ENCODE assay signal across 2 cellular contexts in the genomic region with DNA sequence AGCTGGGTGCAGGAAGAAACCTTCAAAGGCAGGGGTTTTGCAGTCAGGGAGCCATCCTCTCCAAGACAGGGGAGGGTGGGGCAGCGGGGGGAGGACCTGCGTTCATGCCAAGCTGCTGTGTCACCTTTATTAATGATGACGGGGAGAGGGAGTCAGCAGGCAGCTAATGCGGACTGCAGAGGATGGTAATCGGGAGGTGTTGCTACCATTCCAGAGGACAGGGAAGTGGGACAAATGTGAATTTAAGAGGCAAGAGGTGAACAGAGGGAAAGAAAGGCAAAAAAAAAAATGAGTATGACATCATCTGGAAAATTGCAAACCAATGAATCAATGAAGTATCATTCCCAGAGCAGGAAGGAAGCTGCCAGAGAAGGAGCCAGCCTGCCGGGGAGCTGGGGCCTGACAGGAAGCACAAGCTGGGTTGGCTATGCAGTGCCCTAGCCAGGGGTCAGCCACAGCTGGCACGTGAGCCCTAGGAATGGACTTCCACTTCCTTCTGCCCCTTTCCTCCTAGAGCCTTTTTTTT.
TF ChIP-seq lines count a peak whose summit lies in the region.

No MANE protein-coding gene starts in this region.

TF ChIP-seq in HCT116, 20 proteins besides CTCF, POLR2A, EP300 and RAD21:
- TF ChIP-seq, protein P1, sequence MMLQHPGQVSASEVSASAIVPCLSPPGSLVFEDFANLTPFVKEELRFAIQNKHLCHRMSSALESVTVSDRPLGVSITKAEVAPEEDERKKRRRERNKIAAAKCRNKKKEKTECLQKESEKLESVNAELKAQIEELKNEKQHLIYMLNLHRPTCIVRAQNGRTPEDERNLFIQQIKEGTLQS (IDR thresholded peaks at IDR 0.05): no peak
- TF ChIP-seq ZNF274 (IDR thresholded peaks at IDR 0.05; ENCODE audit: low read depth, low read length) (no peak), EZH2phosphoT487 (IDR thresholded peaks at IDR 0.05; ENCODE audit: borderline replicate concordance) (no peak), SRF (IDR thresholded peaks at IDR 0.05; ENCODE audit: low read depth) (no peak), CBX3 (IDR thresholded peaks at IDR 0.05; ENCODE audit: low read depth) (no peak), SIN3A (IDR thresholded peaks at IDR 0.05; ENCODE audit: low read depth) (no peak), CEBPB (IDR thresholded peaks at IDR 0.05; ENCODE audit: low read depth) (no peak), FOSL1 (IDR thresholded peaks at IDR 0.05; ENCODE audit: low read depth) (no peak), JUND (IDR thresholded peaks at IDR 0.05) (no peak), EZH2 (IDR thresholded peaks at IDR 0.05) (no peak), YY1 (IDR thresholded peaks at IDR 0.05; ENCODE audit: extremely low read depth, insufficient replicate concordance, low read depth, low read length) (no peak), ZFX (IDR thresholded peaks at IDR 0.05) (no peak), EGR1 (IDR thresholded peaks at IDR 0.05; ENCODE audit: low read depth) (no peak)
- TF ChIP-seq, protein P2, sequence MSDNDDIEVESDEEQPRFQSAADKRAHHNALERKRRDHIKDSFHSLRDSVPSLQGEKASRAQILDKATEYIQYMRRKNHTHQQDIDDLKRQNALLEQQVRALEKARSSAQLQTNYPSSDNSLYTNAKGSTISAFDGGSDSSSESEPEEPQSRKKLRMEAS (IDR thresholded peaks at IDR 0.05): no peak
- TF ChIP-seq, protein P3, sequence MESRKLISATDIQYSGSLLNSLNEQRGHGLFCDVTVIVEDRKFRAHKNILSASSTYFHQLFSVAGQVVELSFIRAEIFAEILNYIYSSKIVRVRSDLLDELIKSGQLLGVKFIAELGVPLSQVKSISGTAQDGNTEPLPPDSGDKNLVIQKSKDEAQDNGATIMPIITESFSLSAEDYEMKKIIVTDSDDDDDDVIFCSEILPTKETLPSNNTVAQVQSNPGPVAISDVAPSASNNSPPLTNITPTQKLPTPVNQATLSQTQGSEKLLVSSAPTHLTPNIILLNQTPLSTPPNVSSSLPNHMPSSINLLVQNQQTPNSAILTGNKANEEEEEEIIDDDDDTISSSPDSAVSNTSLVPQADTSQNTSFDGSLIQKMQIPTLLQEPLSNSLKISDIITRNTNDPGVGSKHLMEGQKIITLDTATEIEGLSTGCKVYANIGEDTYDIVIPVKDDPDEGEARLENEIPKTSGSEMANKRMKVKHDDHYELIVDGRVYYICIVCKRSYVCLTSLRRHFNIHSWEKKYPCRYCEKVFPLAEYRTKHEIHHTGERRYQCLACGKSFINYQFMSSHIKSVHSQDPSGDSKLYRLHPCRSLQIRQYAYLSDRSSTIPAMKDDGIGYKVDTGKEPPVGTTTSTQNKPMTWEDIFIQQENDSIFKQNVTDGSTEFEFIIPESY (IDR thresholded peaks at IDR 0.05; ENCODE audit: extremely low read depth, insufficient replicate concordance, low read length): no peak
- TF ChIP-seq, protein P4, sequence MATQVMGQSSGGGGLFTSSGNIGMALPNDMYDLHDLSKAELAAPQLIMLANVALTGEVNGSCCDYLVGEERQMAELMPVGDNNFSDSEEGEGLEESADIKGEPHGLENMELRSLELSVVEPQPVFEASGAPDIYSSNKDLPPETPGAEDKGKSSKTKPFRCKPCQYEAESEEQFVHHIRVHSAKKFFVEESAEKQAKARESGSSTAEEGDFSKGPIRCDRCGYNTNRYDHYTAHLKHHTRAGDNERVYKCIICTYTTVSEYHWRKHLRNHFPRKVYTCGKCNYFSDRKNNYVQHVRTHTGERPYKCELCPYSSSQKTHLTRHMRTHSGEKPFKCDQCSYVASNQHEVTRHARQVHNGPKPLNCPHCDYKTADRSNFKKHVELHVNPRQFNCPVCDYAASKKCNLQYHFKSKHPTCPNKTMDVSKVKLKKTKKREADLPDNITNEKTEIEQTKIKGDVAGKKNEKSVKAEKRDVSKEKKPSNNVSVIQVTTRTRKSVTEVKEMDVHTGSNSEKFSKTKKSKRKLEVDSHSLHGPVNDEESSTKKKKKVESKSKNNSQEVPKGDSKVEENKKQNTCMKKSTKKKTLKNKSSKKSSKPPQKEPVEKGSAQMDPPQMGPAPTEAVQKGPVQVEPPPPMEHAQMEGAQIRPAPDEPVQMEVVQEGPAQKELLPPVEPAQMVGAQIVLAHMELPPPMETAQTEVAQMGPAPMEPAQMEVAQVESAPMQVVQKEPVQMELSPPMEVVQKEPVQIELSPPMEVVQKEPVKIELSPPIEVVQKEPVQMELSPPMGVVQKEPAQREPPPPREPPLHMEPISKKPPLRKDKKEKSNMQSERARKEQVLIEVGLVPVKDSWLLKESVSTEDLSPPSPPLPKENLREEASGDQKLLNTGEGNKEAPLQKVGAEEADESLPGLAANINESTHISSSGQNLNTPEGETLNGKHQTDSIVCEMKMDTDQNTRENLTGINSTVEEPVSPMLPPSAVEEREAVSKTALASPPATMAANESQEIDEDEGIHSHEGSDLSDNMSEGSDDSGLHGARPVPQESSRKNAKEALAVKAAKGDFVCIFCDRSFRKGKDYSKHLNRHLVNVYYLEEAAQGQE (IDR thresholded peaks at IDR 0.05; ENCODE audit: low read depth): no peak

TF ChIP-seq in WTC11, 78 proteins besides CTCF, POLR2A, EP300 and RAD21:
- TF ChIP-seq, protein P5, sequence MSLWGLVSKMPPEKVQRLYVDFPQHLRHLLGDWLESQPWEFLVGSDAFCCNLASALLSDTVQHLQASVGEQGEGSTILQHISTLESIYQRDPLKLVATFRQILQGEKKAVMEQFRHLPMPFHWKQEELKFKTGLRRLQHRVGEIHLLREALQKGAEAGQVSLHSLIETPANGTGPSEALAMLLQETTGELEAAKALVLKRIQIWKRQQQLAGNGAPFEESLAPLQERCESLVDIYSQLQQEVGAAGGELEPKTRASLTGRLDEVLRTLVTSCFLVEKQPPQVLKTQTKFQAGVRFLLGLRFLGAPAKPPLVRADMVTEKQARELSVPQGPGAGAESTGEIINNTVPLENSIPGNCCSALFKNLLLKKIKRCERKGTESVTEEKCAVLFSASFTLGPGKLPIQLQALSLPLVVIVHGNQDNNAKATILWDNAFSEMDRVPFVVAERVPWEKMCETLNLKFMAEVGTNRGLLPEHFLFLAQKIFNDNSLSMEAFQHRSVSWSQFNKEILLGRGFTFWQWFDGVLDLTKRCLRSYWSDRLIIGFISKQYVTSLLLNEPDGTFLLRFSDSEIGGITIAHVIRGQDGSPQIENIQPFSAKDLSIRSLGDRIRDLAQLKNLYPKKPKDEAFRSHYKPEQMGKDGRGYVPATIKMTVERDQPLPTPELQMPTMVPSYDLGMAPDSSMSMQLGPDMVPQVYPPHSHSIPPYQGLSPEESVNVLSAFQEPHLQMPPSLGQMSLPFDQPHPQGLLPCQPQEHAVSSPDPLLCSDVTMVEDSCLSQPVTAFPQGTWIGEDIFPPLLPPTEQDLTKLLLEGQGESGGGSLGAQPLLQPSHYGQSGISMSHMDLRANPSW (CRISPR knock-in tag; conservative IDR thresholded peaks at IDR 0.05; ENCODE audit: low read depth): no peak
- TF ChIP-seq OVOL2 (CRISPR knock-in tag; IDR thresholded peaks at IDR 0.05; ENCODE audit: borderline replicate concordance) (no peak), MXD4 (CRISPR knock-in tag; IDR thresholded peaks at IDR 0.05; ENCODE audit: borderline replicate concordance) (no peak), CREB1 (CRISPR knock-in tag; IDR thresholded peaks at IDR 0.05) (no peak), SOX15 (CRISPR knock-in tag; IDR thresholded peaks at IDR 0.05) (no peak)
- TF ChIP-seq, protein P6, sequence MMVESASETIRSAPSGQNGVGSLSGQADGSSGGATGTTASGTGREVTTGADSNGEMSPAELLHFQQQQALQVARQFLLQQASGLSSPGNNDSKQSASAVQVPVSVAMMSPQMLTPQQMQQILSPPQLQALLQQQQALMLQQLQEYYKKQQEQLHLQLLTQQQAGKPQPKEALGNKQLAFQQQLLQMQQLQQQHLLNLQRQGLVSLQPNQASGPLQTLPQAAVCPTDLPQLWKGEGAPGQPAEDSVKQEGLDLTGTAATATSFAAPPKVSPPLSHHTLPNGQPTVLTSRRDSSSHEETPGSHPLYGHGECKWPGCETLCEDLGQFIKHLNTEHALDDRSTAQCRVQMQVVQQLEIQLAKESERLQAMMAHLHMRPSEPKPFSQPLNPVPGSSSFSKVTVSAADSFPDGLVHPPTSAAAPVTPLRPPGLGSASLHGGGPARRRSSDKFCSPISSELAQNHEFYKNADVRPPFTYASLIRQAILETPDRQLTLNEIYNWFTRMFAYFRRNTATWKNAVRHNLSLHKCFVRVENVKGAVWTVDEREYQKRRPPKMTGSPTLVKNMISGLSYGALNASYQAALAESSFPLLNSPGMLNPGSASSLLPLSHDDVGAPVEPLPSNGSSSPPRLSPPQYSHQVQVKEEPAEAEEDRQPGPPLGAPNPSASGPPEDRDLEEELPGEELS (CRISPR knock-in tag; IDR thresholded peaks at IDR 0.05): no peak
